In the genomic region with DNA sequence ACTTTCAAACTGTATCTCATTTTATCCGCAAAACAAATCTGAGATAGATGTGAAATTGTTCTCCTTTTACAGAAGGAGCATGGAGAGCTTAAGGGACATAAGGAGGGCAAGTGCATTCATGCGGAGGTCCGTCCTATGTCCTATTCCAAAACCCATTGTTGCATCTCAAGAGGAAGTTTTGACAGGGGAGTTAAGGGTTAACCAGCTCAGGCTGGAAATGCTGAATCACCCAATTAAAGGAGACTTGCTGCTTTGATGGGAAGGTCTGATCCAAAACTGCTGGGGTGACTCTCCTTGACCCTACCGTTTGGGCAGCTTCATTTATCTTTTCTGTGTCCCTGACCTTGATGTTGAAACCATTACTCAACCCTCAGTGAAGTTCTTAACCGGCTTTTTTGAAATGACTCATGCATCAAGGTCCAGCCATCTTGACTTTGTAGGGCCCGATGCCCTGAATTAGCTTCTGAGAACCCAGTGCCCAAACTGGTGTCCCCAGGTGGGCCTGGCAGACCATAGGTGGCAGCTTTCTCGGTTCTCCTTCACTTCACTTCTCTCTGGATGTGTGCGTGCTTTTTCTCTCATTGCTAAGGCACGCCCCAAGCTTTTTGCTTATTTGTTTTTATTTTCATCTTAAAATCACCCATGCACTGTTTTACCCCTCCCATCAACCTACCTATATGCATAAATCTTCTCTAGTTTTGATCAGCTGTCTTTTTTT, we compare ENCODE assay signal across 8 cellular contexts. TPM values are rescaled to one million over a fixed set of nuclear protein-coding genes. Genes with fewer than 3 reads are reported as not detected.
DNase-seq lines count a peak whose midpoint lies in the region; ATAC-seq and TF ChIP-seq lines count a peak whose summit lies in the region.

No MANE protein-coding gene starts in this region.

- WGBS in mammary epithelial cell (ENCODE audit: low coverage, missing lambda C conversion rate) = 85% methylated on average over 8 of the region's 9 CpGs

- no peak overlapping the region for H3K4me3 Mint-ChIP-seq in activated naive CD8-positive, alpha-beta T cell treated with anti-CD3 and anti-CD28 coated beads, Interleukin-2, amount 50 U/mL, for 24 hours

- dilution Hi-C loops in mammary epithelial cell (cut with HindIII; ENCODE audit: low sequenced_read_pairs) = loop anchor here (5.0 kb wide), 1 partner anchor 37 kb away; no protein-coding TSS in a partner anchor

- BruUV-seq in mammary epithelial cell (replicated peaks; lab: Mats Ljungman, UMichigan) = no TSS peak

- H3K27me3 ChIP-seq in mammary epithelial cell (ENCODE audit: insufficient read depth, low read length) = no peaks in the 10 kb centered on the region

- H3K4me1 Mint-ChIP-seq in activated naive CD8-positive, alpha-beta T cell treated with anti-CD3 and anti-CD28 coated beads, Interleukin-2, amount 50 U/mL, for 24 hours = peaks cover 10% of the 10 kb centered on the region

- no peaks in the 10 kb centered on the region for H3K36me3 Mint-ChIP-seq in activated naive CD8-positive, alpha-beta T cell treated with anti-CD3 and anti-CD28 coated beads, Interleukin-2, amount 50 U/mL, for 24 hours (ENCODE audit: low read depth)

- peak overlapping the region; percentile 48 for H2AFZ ChIP-seq in mammary epithelial cell (ENCODE audit: low read depth, low read length)

- peaks cover 26% of the 10 kb centered on the region for H3K4me1 ChIP-seq in mammary epithelial cell (ENCODE audit: insufficient read depth, low read length)

- ATAC-seq in GM21390 (IDR thresholded peaks at IDR 0.05; ENCODE audit: unreplicated experiment) = peak; percentile 86
- peak; percentile 90 for ATAC-seq in omental fat pad (ENCODE audit: low FRiP score)
- ATAC-seq in activated naive CD8-positive, alpha-beta T cell treated with anti-CD3 and anti-CD28 coated beads, Interleukin-2, amount 50 U/mL, for 24 hours = no peak

- no peak overlapping the region for H3K4me2 ChIP-seq in mammary epithelial cell (ENCODE audit: insufficient read depth, low read depth, low read length)

- peaks cover 17% of the 10 kb centered on the region for H3K9me3 ChIP-seq in KOPT-K1 (ENCODE audit: insufficient read depth, low read length, poor library complexity, severe bottlenecking)
- peaks cover 14% of the 10 kb centered on the region for H3K9me3 ChIP-seq in mammary epithelial cell (replicated peaks; ENCODE audit: insufficient read depth, low read length)

- peaks cover 19% of the 10 kb centered on the region for H3K9me3 Mint-ChIP-seq in activated naive CD8-positive, alpha-beta T cell treated with anti-CD3 and anti-CD28 coated beads, Interleukin-2, amount 50 U/mL, for 24 hours

- H3K27ac Mint-ChIP-seq in activated naive CD8-positive, alpha-beta T cell treated with anti-CD3 and anti-CD28 coated beads, Interleukin-2, amount 50 U/mL, for 24 hours = no peak overlapping the region

- peak overlapping the region; percentile 24 for H3K27ac ChIP-seq in KOPT-K1 (ENCODE audit: low read depth, low read length, poor library complexity, severe bottlenecking)
- H3K27ac ChIP-seq in mammary epithelial cell (ENCODE audit: insufficient read depth, low read depth, low read length) = no peak overlapping the region

- no peaks in the 10 kb centered on the region for H3K36me3 ChIP-seq in KOPT-K1 (ENCODE audit: insufficient read depth, low read length)
- no peaks in the 10 kb centered on the region for H3K36me3 ChIP-seq in mammary epithelial cell (ENCODE audit: insufficient read depth, low read length)

- peaks cover 23% of the 10 kb centered on the region for H3K27me3 Mint-ChIP-seq in activated naive CD8-positive, alpha-beta T cell treated with anti-CD3 and anti-CD28 coated beads, Interleukin-2, amount 50 U/mL, for 24 hours

- H3K4me3 ChIP-seq in mammary epithelial cell (replicated peaks in 1 of 3; ENCODE audit: insufficient read depth in 1 of 3, low read depth in 2 of 3, low read length in 3 of 3) = no peak overlapping the region

- DNase-seq in AG08395 (ENCODE audit: low spot score) (peak; percentile 72), mammary epithelial cell (peak; percentile 63), omental fat pad (ENCODE audit: low spot score) (no peak), SHP77 treated with DMSO at 0.1 percent for 48 hours (lab: John Stamatoyannopoulos, UW) (no peak)
- no peak for DNase-seq in activated naive CD8-positive, alpha-beta T cell treated with anti-CD3 and anti-CD28 coated beads, Interleukin-2, amount 50 U/mL, for 24 hours
- DNase-seq in activated effector memory CD4-positive, alpha-beta T cell treated with anti-CD3 and anti-CD28 coated beads, Interleukin-2, amount 50 U/mL, for 16 hours = no peak

- TF ChIP-seq CTCF in mammary epithelial cell (conservative IDR thresholded peaks at IDR 0.05 in 1 of 2, IDR thresholded peaks at IDR 0.05 in 1 of 2; ENCODE audit: extremely low read depth in 1 of 2, insufficient read depth in 1 of 2, low read depth in 1 of 2, low read length in 2 of 2) = no peak
- TF ChIP-seq CTCF in omental fat pad (IDR thresholded peaks at IDR 0.05) = no peak

- H4K20me1 ChIP-seq in mammary epithelial cell (ENCODE audit: insufficient read depth, low read length) = no peaks in the 10 kb centered on the region

- intact Hi-C loops in mammary epithelial cell (cut with micrococcal nuclease) = no loop called here

- H3K79me2 ChIP-seq in mammary epithelial cell (ENCODE audit: insufficient read depth, low read length) = no peaks in the 10 kb centered on the region

- in situ Hi-C loops in mammary epithelial cell (cut with MboI; ENCODE audit: low sequenced_read_pairs in 2 of 2) = no loop called here

- H3K9ac ChIP-seq in mammary epithelial cell (ENCODE audit: insufficient read depth, low read length) = no peak overlapping the region

- CTCF ChIA-PET in mammary epithelial cell (lab: Charles Lee; ENCODE audit: low non-redundant PET) = no interaction called here

RNA-seq across cellular contexts. Expression of a gene that starts 15.9 kb away (rescaled TPM):
- total RNA-seq in mammary epithelial cell (not detected), omental fat pad (under 1 TPM in 2 of 4 donors, not detected in 2; 0.24 to 0.44 TPM)
- 0.09 TPM for polyA plus RNA-seq in mammary epithelial cell
- polyA minus RNA-seq in mammary epithelial cell = 0.67 TPM

RNA-seq across cellular contexts. Expression of a gene that starts 43.9 kb away (rescaled TPM):
- total RNA-seq in mammary epithelial cell (100 to 1,000 TPM; 199 to 223 TPM), omental fat pad (100 to 1,000 TPM; 173 to 345 (median 246) TPM)
- polyA plus RNA-seq in mammary epithelial cell = 225 TPM
- 311 TPM for polyA minus RNA-seq in mammary epithelial cell

Comparison
In these comparisons a context has a peak if more than half of its experiments do, and no peak if none do; other contexts are left out.
1. DNase-seq: peak in AG08395 (single experiment) and mammary epithelial cell (single experiment); none in omental fat pad (single experiment), SHP77 treated with DMSO at 0.1 percent for 48 hours (single experiment), activated naive CD8-positive, alpha-beta T cell treated with anti-CD3 and anti-CD28 coated beads, Interleukin-2, amount 50 U/mL, for 24 hours (single experiment) and activated effector memory CD4-positive, alpha-beta T cell treated with anti-CD3 and anti-CD28 coated beads, Interleukin-2, amount 50 U/mL, for 16 hours (single experiment).